In the genomic region with DNA sequence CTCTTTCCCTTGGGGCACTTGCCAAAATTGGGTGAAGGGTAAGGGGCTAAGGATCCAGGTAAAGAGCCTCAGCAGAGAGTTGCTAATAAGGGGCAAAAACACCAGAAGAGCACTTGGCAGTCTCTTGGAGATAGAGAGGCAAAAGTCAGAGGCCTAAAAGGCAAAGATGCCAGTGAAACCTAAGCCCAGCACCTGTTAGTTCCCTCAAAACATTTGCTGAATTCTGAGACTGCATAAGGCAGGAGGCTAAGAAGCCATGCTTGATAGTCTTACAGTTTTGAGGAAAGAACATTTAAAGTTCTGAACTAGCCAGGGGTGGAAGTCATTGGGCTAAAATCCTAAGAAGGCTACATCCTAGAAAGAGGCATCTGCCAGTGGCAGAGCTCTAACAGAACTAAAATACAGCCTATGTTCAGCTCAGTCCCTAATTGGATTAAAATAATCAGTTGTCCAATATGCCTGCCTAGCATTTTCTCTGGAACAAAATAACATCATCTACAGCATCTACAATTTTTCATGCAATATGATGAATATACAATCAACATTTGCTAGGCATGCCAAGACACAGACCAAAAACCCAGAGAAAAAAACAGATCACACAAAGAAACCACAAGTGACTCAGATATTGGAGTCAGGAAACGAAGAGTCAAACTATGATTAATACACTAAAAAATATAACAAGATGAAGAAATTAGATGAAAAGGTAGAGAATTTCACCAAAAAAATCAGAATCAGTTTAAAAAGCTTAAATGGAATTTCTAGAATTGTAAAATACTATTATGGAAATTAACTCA, we compare ENCODE assay signal across 1 cellular context.
TF ChIP-seq lines count a peak whose summit lies in the region.

No MANE protein-coding gene starts in this region.

TF ChIP-seq in IMR-90, 13 proteins besides CTCF, POLR2A, EP300 and RAD21:
- TF ChIP-seq BHLHE40 (IDR thresholded peaks at IDR 0.05; ENCODE audit: low read depth, low read length): no peak
